Comparison of ENCODE assay signal across 8 cellular contexts in genomic region chr16:89827383-89828198, GRCh38. TPM values are rescaled to one million over a fixed set of nuclear protein-coding genes. Genes with fewer than 3 reads are reported as not detected.
DNase-seq lines count a peak whose midpoint lies in the region; ATAC-seq and TF ChIP-seq lines count a peak whose summit lies in the region.

No MANE protein-coding gene starts in this region.

- DNase-seq in C1 segment of cervical spinal cord (lab: John Stamatoyannopoulos, UW) (peak in 8 of 14 donors; percentile 2 to 61 (median 29)), HT1080 (ENCODE audit: low read depth) (peak; percentile 50), left cardiac atrium (peak; percentile 53), prostate gland (ENCODE audit: low spot score) (peak; percentile 46), GM10248 (ENCODE audit: extremely low spot score) (no peak)
- DNase-seq in activated naive CD8-positive, alpha-beta T cell treated with anti-CD3 and anti-CD28 coated beads, Interleukin-2, amount 10 ng/mL, durations not matched to agents 7 days and 5 days, result no peak

- H3K36me3 ChIP-seq in prostate gland, result no peaks in the 10 kb centered on the region

- intact Hi-C loops in left cardiac atrium (cut with DNase I), result no loop called here
- intact Hi-C loops in prostate gland (cut with DNase I), result no loop called here

- H3K27ac Mint-ChIP-seq in activated naive CD8-positive, alpha-beta T cell treated with anti-CD3 and anti-CD28 coated beads, Interleukin-2, amount 10 ng/mL, durations not matched to agents 7 days and 5 days, result no peak overlapping the region

- peak overlapping the region; percentile 45 to 75 for H3K4me3 ChIP-seq in prostate gland

- TF ChIP-seq POLR2A in prostate gland (IDR thresholded peaks at IDR 0.05), result peak; percentile 41

- POLR2A ChIA-PET in activated naive CD8-positive, alpha-beta T cell treated with anti-CD3 and anti-CD28 coated beads, Interleukin-2, amount 10 ng/mL, durations not matched to agents 7 days and 5 days (lab: Charles Lee), result interaction anchor here (1.1 kb wide), 1 partner anchor 10 kb away, joined by 5 read pairs; no protein-coding TSS in a partner anchor
- POLR2A ChIA-PET in GM10248 (lab: Yijun Ruan, JAX), result no interaction called here

- peak overlapping the region; percentile 37 for H3K4me3 Mint-ChIP-seq in activated naive CD8-positive, alpha-beta T cell treated with anti-CD3 and anti-CD28 coated beads, Interleukin-2, amount 10 ng/mL, durations not matched to agents 7 days and 5 days

- CTCF ChIA-PET in GM10248 (lab: Yijun Ruan, JAX), result interaction anchor here (1.5 to 2.0 kb wide), 2 partner anchors 32 to 33 kb away, joined by 5 to 14 read pairs; no protein-coding TSS in a partner anchor

- H3K36me3 Mint-ChIP-seq in activated naive CD8-positive, alpha-beta T cell treated with anti-CD3 and anti-CD28 coated beads, Interleukin-2, amount 10 ng/mL, durations not matched to agents 7 days and 5 days, result no peaks in the 10 kb centered on the region

- ATAC-seq in activated naive CD8-positive, alpha-beta T cell treated with anti-CD3 and anti-CD28 coated beads, Interleukin-2, amount 10 ng/mL, durations not matched to agents 7 days and 5 days (ENCODE audit: low read depth), result no peak
- ATAC-seq in left cardiac atrium (peak; percentile 55 to 65), GM21529 (IDR thresholded peaks at IDR 0.05; ENCODE audit: unreplicated experiment) (no peak), HG03432 (IDR thresholded peaks at IDR 0.05; ENCODE audit: unreplicated experiment) (no peak)

- H3K27me3 ChIP-seq in prostate gland (replicated peaks; ENCODE audit: insufficient read depth), result no peaks in the 10 kb centered on the region

- H3K9me3 Mint-ChIP-seq in activated naive CD8-positive, alpha-beta T cell treated with anti-CD3 and anti-CD28 coated beads, Interleukin-2, amount 10 ng/mL, durations not matched to agents 7 days and 5 days, result no peaks in the 10 kb centered on the region

- TF ChIP-seq CTCF in prostate gland (IDR thresholded peaks at IDR 0.05) (no peak), GM10248 (IDR thresholded peaks at IDR 0.05; ENCODE audit: control extremely low read depth, extremely low read depth, low read depth, missing control alignments) (no peak)

- H3K9me3 ChIP-seq in prostate gland, result no peaks in the 10 kb centered on the region

- WGBS in prostate gland, result 8% methylated on average over 26 of the region's 43 CpGs

- peak overlapping the region; percentile 63 to 84 for H3K27ac ChIP-seq in prostate gland

- H3K27me3 Mint-ChIP-seq in activated naive CD8-positive, alpha-beta T cell treated with anti-CD3 and anti-CD28 coated beads, Interleukin-2, amount 10 ng/mL, durations not matched to agents 7 days and 5 days, result peaks cover 35% of the 10 kb centered on the region

- H3K4me1 ChIP-seq in prostate gland (replicated peaks), result no peaks in the 10 kb centered on the region

- peaks cover 3% of the 10 kb centered on the region for H3K4me1 Mint-ChIP-seq in activated naive CD8-positive, alpha-beta T cell treated with anti-CD3 and anti-CD28 coated beads, Interleukin-2, amount 10 ng/mL, durations not matched to agents 7 days and 5 days

RNA-seq across cellular contexts. Expression of gene SPIRE2, which starts 0.7 kb away (rescaled TPM):
- 1.0 and 2.1 TPM in 2 replicates for total RNA-seq in HT1080 (2014; rRNA removed; shearing (Covaris generic))
- 2.1 and 2.8 TPM in 2 replicates for polyA plus RNA-seq in HT1080 (2015; cell fraction: cytosol; rRNA removed)
- 3.4 and 5.6 TPM in 2 replicates for polyA plus RNA-seq in HT1080 (2015; cell fraction: nucleus; rRNA removed)
- total RNA-seq in activated naive CD8-positive, alpha-beta T cell treated with anti-CD3 and anti-CD28 coated beads, Interleukin-2, amount 10 ng/mL, durations not matched to agents 7 days and 5 days, result 1 to 10 TPM; 1.5 to 1.8 TPM
- total RNA-seq in left cardiac atrium (1 to 10 TPM; 1.2 to 2.0 TPM), prostate gland (10 to 100 TPM; 13.7 to 15.5 TPM)

RNA-seq across cellular contexts. Expression of gene FANCA, which starts 11.1 kb away (rescaled TPM):
- total RNA-seq in HT1080 (2014; rRNA removed; shearing (Covaris generic)), result 45.4 and 60.1 TPM in 2 replicates
- polyA plus RNA-seq in HT1080 (2015; cell fraction: cytosol; rRNA removed), result 22.2 and 25.6 TPM in 2 replicates
- polyA plus RNA-seq in HT1080 (2015; cell fraction: nucleus; rRNA removed), result 154 and 163 TPM in 2 replicates
- 10 to 100 TPM; 86.9 to 97.2 TPM for total RNA-seq in activated naive CD8-positive, alpha-beta T cell treated with anti-CD3 and anti-CD28 coated beads, Interleukin-2, amount 10 ng/mL, durations not matched to agents 7 days and 5 days
- 1 to 10 TPM; 3.6 to 4.4 TPM for total RNA-seq in left cardiac atrium
- total RNA-seq in prostate gland, result 10 to 100 TPM; 10.1 to 35.6 TPM

RNA-seq across cellular contexts. Expression of gene TCF25, which starts 45.8 kb away (rescaled TPM):
- total RNA-seq in HT1080 (2014; rRNA removed; shearing (Covaris generic)), result 106 and 117 TPM in 2 replicates
- 67.6 and 71.5 TPM in 2 replicates for polyA plus RNA-seq in HT1080 (2015; cell fraction: cytosol; rRNA removed)
- 201 and 306 TPM in 2 replicates for polyA plus RNA-seq in HT1080 (2015; cell fraction: nucleus; rRNA removed)
- total RNA-seq in activated naive CD8-positive, alpha-beta T cell treated with anti-CD3 and anti-CD28 coated beads, Interleukin-2, amount 10 ng/mL, durations not matched to agents 7 days and 5 days, result 100 to 1,000 TPM; 218 to 243 TPM
- total RNA-seq in left cardiac atrium (100 to 1,000 TPM in 1 of 2 donors, 10 to 100 TPM in 1; 85.7 to 131 TPM), prostate gland (100 to 1,000 TPM; 141 to 302 TPM)

Comparison
In these comparisons a context has a peak if more than half of its experiments do, and no peak if none do; other contexts are left out.
1. DNase-seq: peak in C1 segment of cervical spinal cord (8 of 14), HT1080 (single experiment), left cardiac atrium (single experiment) and prostate gland (single experiment); none in activated naive CD8-positive, alpha-beta T cell treated with anti-CD3 and anti-CD28 coated beads, Interleukin-2, amount 10 ng/mL, durations not matched to agents 7 days and 5 days (single experiment) and GM10248 (single experiment).
2. ATAC-seq: peak in left cardiac atrium (2 of 2); none in activated naive CD8-positive, alpha-beta T cell treated with anti-CD3 and anti-CD28 coated beads, Interleukin-2, amount 10 ng/mL, durations not matched to agents 7 days and 5 days (single experiment), GM21529 (single experiment) and HG03432 (single experiment).